ENCODE assay signal across 9 cellular contexts in genomic region chr17:80678621-80679020, GRCh38.
DNase-seq lines count a peak whose midpoint lies in the region; ATAC-seq and TF ChIP-seq lines count a peak whose summit lies in the region.
"Had no signal": no experiment of that assay in that cellular context is flagged by ENCODE, and none has a peak within 500 bp of the region (broad histone marks: within the 10 kb centered on the region; RNA-seq: fewer than 3 reads in every experiment).

No MANE protein-coding gene starts in this region.

- DNase-seq in A172 (ENCODE audit: low spot score) (peak; percentile 84), HFFc6 (peak; percentile 20), iris pigment epithelial cell (ENCODE audit: low read depth) (peak; percentile 92), coronary artery (ENCODE audit: low spot score) (no peak), occipital lobe (lab: John Stamatoyannopoulos, UW) (no peak), DMS79 treated with DMSO at 0.1 percent for 48 hours (lab: John Stamatoyannopoulos, UW) (no peak), GM19240 (ENCODE audit: insufficient read length, low spot score) (no peak)
- peak; percentile 56 to 80 for DNase-seq in activated T-cell treated with anti-CD3 and anti-CD28 coated beads, Interleukin-2, amount 50 U/mL, for 72 hours
- DNase-seq: NCI-H526 had no signal

- ATAC-seq in activated T-cell treated with anti-CD3 and anti-CD28 coated beads, Interleukin-2, amount 50 U/mL, for 72 hours (replicated peaks in 1 of 2) = peak; percentile 87 to 95

- H3K4me1 Mint-ChIP-seq in HFFc6 (ENCODE audit: low read depth) = peaks cover 18% of the 10 kb centered on the region
- peaks cover 63% of the 10 kb centered on the region for H3K4me1 Mint-ChIP-seq in activated T-cell treated with anti-CD3 and anti-CD28 coated beads, Interleukin-2, amount 50 U/mL, for 72 hours (ENCODE audit: low read depth)

- H3K4me3 ChIP-seq in coronary artery = no peak overlapping the region

- no peak overlapping the region for H3K27ac ChIP-seq in coronary artery

- no peak overlapping the region; the same call in 1 of the 2 replicates for H3K27ac Mint-ChIP-seq in HFFc6
- peak overlapping the region; percentile 76 for H3K27ac Mint-ChIP-seq in activated T-cell treated with anti-CD3 and anti-CD28 coated beads, Interleukin-2, amount 50 U/mL, for 72 hours

- TF ChIP-seq CTCF in HFFc6 (IDR thresholded peaks at IDR 0.05) = no peak
- TF ChIP-seq CTCF in coronary artery (IDR thresholded peaks at IDR 0.05) = no peak

- H3K27me3 Mint-ChIP-seq in HFFc6 (ENCODE audit: insufficient read depth) = no peaks in the 10 kb centered on the region; the same call in 1 of the 2 replicates
- H3K27me3 Mint-ChIP-seq in activated T-cell treated with anti-CD3 and anti-CD28 coated beads, Interleukin-2, amount 50 U/mL, for 72 hours (ENCODE audit: low read depth) = no peaks in the 10 kb centered on the region

- H3K4me3 Mint-ChIP-seq in HFFc6 = no peak overlapping the region
- peak overlapping the region; percentile 67 to 94 for H3K4me3 Mint-ChIP-seq in activated T-cell treated with anti-CD3 and anti-CD28 coated beads, Interleukin-2, amount 50 U/mL, for 72 hours

- H3K36me3 Mint-ChIP-seq in HFFc6 (ENCODE audit: low read depth) = peaks cover 5% of the 10 kb centered on the region
- peaks cover 0 to 2% of the 10 kb centered on the region in 2 donors for H3K36me3 Mint-ChIP-seq in activated T-cell treated with anti-CD3 and anti-CD28 coated beads, Interleukin-2, amount 50 U/mL, for 72 hours (ENCODE audit: insufficient read depth in 2 of 2)

- no peaks in the 10 kb centered on the region for H3K9me3 Mint-ChIP-seq in HFFc6
- no peaks in the 10 kb centered on the region for H3K9me3 Mint-ChIP-seq in activated T-cell treated with anti-CD3 and anti-CD28 coated beads, Interleukin-2, amount 50 U/mL, for 72 hours

Comparison
In these comparisons a context has a peak if more than half of its experiments do, and no peak if none do; other contexts are left out.
1. DNase-seq: peak in A172 (single experiment), HFFc6 (single experiment), activated T-cell treated with anti-CD3 and anti-CD28 coated beads, Interleukin-2, amount 50 U/mL, for 72 hours (2 of 2) and iris pigment epithelial cell (single experiment); none in coronary artery (single experiment), occipital lobe (single experiment), DMS79 treated with DMSO at 0.1 percent for 48 hours (single experiment) and GM19240 (single experiment).